In the genomic region with DNA sequence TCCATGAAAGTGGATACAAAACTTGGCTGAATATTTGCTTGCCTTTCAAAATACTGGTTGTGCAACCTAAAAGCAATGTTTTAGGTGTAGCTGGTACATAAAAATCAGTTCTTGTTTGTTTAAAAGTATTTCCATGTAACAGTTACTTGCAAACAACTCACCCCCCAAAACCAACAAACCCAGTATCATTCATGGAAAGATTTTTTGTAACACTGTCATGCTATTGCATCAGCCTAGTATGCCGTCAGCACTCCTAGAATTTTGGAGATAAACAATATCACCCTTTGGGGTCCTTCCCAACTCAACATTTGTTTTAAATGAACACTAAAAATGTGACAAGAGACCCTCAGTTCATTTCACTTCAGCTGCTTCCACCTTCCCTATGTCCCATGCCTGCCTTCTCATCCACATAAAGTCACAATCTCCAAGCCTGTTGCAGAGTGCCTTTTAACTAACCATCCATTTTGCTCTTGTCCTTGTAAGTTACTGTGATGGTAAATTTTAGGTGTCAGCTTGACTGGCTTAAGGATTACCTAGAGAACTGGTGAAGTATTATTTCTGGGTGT, we compare ENCODE assay signal across 20 cellular contexts.
A peak's percentile ranks its signal among the peaks of the same experiment; 100 is the strongest.
DNase-seq lines count a peak whose midpoint lies in the region; ATAC-seq and TF ChIP-seq lines count a peak whose summit lies in the region.
"Had no signal": no experiment of that assay in that cellular context is flagged by ENCODE, and none has a peak within 500 bp of the region (broad histone marks: within the 10 kb centered on the region; RNA-seq: fewer than 3 reads in every experiment).

No MANE protein-coding gene starts in this region.

- TF ChIP-seq CTCF in AG09309 (IDR thresholded peaks at IDR 0.05; ENCODE audit: control insufficient read depth, insufficient read depth, low read depth, low read length, missing control alignments) (no peak), fibroblast of villous mesenchyme (IDR thresholded peaks at IDR 0.05; ENCODE audit: insufficient read depth, low read depth, low read length) (no peak)

- ATAC-seq in GM18867 (IDR thresholded peaks at IDR 0.05; ENCODE audit: unreplicated experiment) = no peak
- no peak for ATAC-seq in HG02852 (IDR thresholded peaks at IDR 0.05; ENCODE audit: unreplicated experiment)

- DNase-seq in AG09309 (ENCODE audit: low read depth) (peak; percentile 29), GM03348 (ENCODE audit: low spot score) (peak; percentile 33), amniotic epithelial cell (ENCODE audit: low read depth) (peak; percentile 52), fibroblast of villous mesenchyme (ENCODE audit: low read depth) (peak; percentile 79), A172 (ENCODE audit: low spot score) (no peak), NCI-H2029 (lab: John Stamatoyannopoulos, UW) (no peak)
- DNase-seq: activated CD4-positive, alpha-beta T cell treated with anti-CD3 and anti-CD28 coated beads for 1 hour; activated CD8-positive, alpha-beta memory T cell treated with anti-CD3 and anti-CD28 coated beads, Interleukin-2, amount 50 U/mL, for 4 hours; activated naive CD4-positive, alpha-beta T cell; C1 segment of cervical spinal cord; hippocampal formation; Karpas-422; kidney glomerular epithelial cell; midbrain; NCI-H2227 treated with DMSO at 0.1 percent for 48 hours; SHP77 treated with DMSO at 0.1 percent for 48 hours; stimulated activated CD4-positive, alpha-beta T cell treated with anti-CD3 and anti-CD28 coated beads, Interleukin-4, amount 100 ng/mL, for 4 hours; thyroid gland had no signal

- H3K4me3 ChIP-seq in AG09309 (ENCODE audit: control insufficient read depth, low read depth, low read length) = no peak overlapping the region
- H3K4me3 ChIP-seq in fibroblast of villous mesenchyme (ENCODE audit: low read depth, low read length) = no peak overlapping the region
- H3K4me3 ChIP-seq: thyroid gland had no signal

Comparison
In these comparisons a context has a peak if more than half of its experiments do, and no peak if none do; other contexts are left out.
1. DNase-seq: peak in AG09309 (single experiment), GM03348 (single experiment), amniotic epithelial cell (single experiment) and fibroblast of villous mesenchyme (single experiment); none in A172 (single experiment) and NCI-H2029 (single experiment).